ENCODE assay signal across 25 cellular contexts in the genomic region with DNA sequence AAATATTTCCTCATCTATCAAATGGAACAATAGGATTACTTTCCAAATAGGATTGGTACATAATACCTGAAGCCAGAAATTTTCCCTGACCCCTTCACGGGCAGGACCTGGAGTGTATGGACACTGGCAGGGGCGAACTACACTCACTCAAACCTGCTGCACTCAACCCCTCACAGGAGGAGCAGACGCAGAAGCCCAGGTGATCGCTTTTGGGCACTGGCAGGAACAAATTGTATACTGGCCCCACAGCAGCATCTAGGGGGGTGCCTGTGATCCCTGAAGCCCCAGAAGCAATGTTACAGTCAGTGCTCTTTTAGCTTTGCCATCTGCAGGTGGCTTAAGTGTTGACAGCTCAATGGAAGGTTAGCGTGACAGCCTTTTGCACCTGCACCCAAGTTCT.
"Had no signal": no experiment of that assay in that cellular context is flagged by ENCODE, and none has a peak within 500 bp of the region (broad histone marks: within the 10 kb centered on the region; RNA-seq: fewer than 3 reads in every experiment).

No MANE protein-coding gene starts in this region.

- H3K9me3 ChIP-seq: adrenal gland, body of pancreas, esophagus muscularis mucosa, right atrium auricular region, tibial artery, upper lobe of right lung had no signal

- H3K4me3 ChIP-seq: adrenal gland, body of pancreas, esophagus muscularis mucosa, heart left ventricle, right atrium auricular region, smooth muscle cell, stomach, tibial artery, upper lobe of right lung had no signal

- DNase-seq: activated CD4-positive, alpha-beta memory T cell treated with anti-CD3 and anti-CD28 coated beads for 36 hours; activated CD4-positive, alpha-beta T cell treated with anti-CD3 and anti-CD28 coated beads, Interleukin-2, amount 10 ng/mL, durations not matched to agents 24 days and 14 days; activated CD4-positive, CD25-positive, alpha-beta regulatory T cell treated with anti-CD3 and anti-CD28 coated beads, Interleukin-2, amount 50 U/mL, for 72 hours; activated CD8-positive, alpha-beta memory T cell treated with anti-CD3 and anti-CD28 coated beads, Interleukin-2, amount 50 U/mL, for 4 hours; activated effector memory CD4-positive, alpha-beta T cell treated with anti-CD3 and anti-CD28 coated beads, Interleukin-2, amount 50 U/mL, for 16 hours; activated naive CD4-positive, alpha-beta T cell treated with anti-CD3 and anti-CD28 coated beads for 36 hours; activated naive CD8-positive, alpha-beta T cell treated with anti-CD3 and anti-CD28 coated beads for 36 hours; activated T-cell treated with anti-CD3 and anti-CD28 coated beads, Interleukin-2, amount 50 U/mL, for 1 hour; adrenal gland; aorta; body of pancreas; dermis blood vessel endothelial cell; effector CD4-positive, alpha-beta T cell; foreskin keratinocyte; heart left ventricle; nucleus accumbens; stimulated activated CD4-positive, alpha-beta T cell treated with anti-CD3 and anti-CD28 coated beads, Interleukin-15, amount 100 ng/mL, for 24 hours; stimulated activated CD4-positive, alpha-beta T cell treated with anti-CD3 and anti-CD28 coated beads, Interleukin-2, amount 100 ng/mL, for 24 hours; stimulated activated naive B cell treated with anti-CD40 and anti-IgM and Interleukin-4, amounts not matched to agents 10 μg/mL and 1 μg/mL and 100 μg/mL, for 72 hours; stomach; tibial artery; upper lobe of right lung had no signal

- H3K4me1 ChIP-seq: adrenal gland, body of pancreas, foreskin keratinocyte, heart left ventricle, right atrium auricular region, tibial artery, upper lobe of right lung had no signal

- H3K36me3 ChIP-seq: adrenal gland, esophagus muscularis mucosa, heart left ventricle, right atrium auricular region, stomach, tibial artery, upper lobe of right lung had no signal

- H3K27me3 ChIP-seq: adrenal gland, body of pancreas, esophagus muscularis mucosa, foreskin keratinocyte, heart left ventricle, right atrium auricular region, stomach, tibial artery, upper lobe of right lung had no signal

- H3K27ac ChIP-seq: adrenal gland, body of pancreas, esophagus muscularis mucosa, foreskin keratinocyte, heart left ventricle, right atrium auricular region, stomach, tibial artery, upper lobe of right lung had no signal
